Comparison of ENCODE assay signal across 8 cellular contexts in genomic region chr2:10305254-10305635, GRCh38. TPM values are rescaled to one million over a fixed set of nuclear protein-coding genes. Genes with fewer than 3 reads are reported as not detected.
DNase-seq lines count a peak whose midpoint lies in the region; ATAC-seq and TF ChIP-seq lines count a peak whose summit lies in the region.

No MANE protein-coding gene starts in this region.

- WGBS in heart right ventricle, 2 donors: 60 to 75% methylated on average over 4 of the region's 4 CpGs
- 21% methylated on average over 4 of the region's 4 CpGs for WGBS in transverse colon (ENCODE audit: low coverage in 1 of 2), 2 donors

- ATAC-seq in heart right ventricle (no peak), left cardiac atrium (no peak)
- ATAC-seq in activated CD8-positive, alpha-beta T cell treated with anti-CD3 and anti-CD28 coated beads, Interleukin-2, amount 10 ng/mL, durations not matched to agents 7 days and 5 days: peak; percentile 12

- H3K9me3 ChIP-seq in heart right ventricle (no peaks in the 10 kb centered on the region), transverse colon (no peaks in the 10 kb centered on the region)

- CTCF ChIA-PET in activated CD8-positive, alpha-beta T cell treated with anti-CD3 and anti-CD28 coated beads, Interleukin-2, amount 10 ng/mL, durations not matched to agents 7 days and 5 days (lab: Charles Lee): interaction anchor here (0.6 to 10.0 kb wide), 12 partner anchors 12 to 181 kb away, joined by 3 to 105 read pairs (median 6); partner anchors contain the start of gene ODC1

- POLR2A ChIA-PET in activated CD8-positive, alpha-beta T cell treated with anti-CD3 and anti-CD28 coated beads, Interleukin-2, amount 10 ng/mL, durations not matched to agents 7 days and 5 days (lab: Charles Lee): interaction anchor here (1.6 to 6.0 kb wide), 3 partner anchors 18 to 184 kb away, joined by 4 to 47 read pairs (median 5); no protein-coding TSS in a partner anchor

- peak overlapping the region; percentile 99 for H3K4me3 Mint-ChIP-seq in activated CD8-positive, alpha-beta T cell treated with anti-CD3 and anti-CD28 coated beads, Interleukin-2, amount 10 ng/mL, durations not matched to agents 7 days and 5 days

- peak overlapping the region; percentile 39 for H3K27ac Mint-ChIP-seq in activated CD8-positive, alpha-beta T cell treated with anti-CD3 and anti-CD28 coated beads, Interleukin-2, amount 10 ng/mL, durations not matched to agents 7 days and 5 days

- H3K4me3 ChIP-seq in heart right ventricle: peak overlapping the region in 8 of 10 donors; percentile 79 to 98 (median 85)
- peak overlapping the region in 3 of 4 donors; percentile 65 to 95 (median 87) for H3K4me3 ChIP-seq in transverse colon

- peak overlapping the region in 4 of 10 donors; percentile 85 to 90 (median 88) for H3K27ac ChIP-seq in heart right ventricle
- H3K27ac ChIP-seq in transverse colon: peak overlapping the region; percentile 82 to 95 (median 91)

- H3K27me3 Mint-ChIP-seq in activated CD8-positive, alpha-beta T cell treated with anti-CD3 and anti-CD28 coated beads, Interleukin-2, amount 10 ng/mL, durations not matched to agents 7 days and 5 days (ENCODE audit: low read depth): no peaks in the 10 kb centered on the region

- DNase-seq in heart right ventricle (no peak), left cardiac atrium (no peak), iris pigment epithelial cell (ENCODE audit: low read depth) (peak; percentile 12), transverse colon (no peak), inferior parietal cortex (ENCODE audit: extremely low spot score) (no peak), NCI-H2029 treated with DMSO at 0.1 percent for 48 hours (lab: John Stamatoyannopoulos, UW) (no peak)
- DNase-seq in activated CD8-positive, alpha-beta T cell treated with anti-CD3 and anti-CD28 coated beads, Interleukin-2, amount 10 ng/mL, durations not matched to agents 7 days and 5 days: peak; percentile 77
- no peak for DNase-seq in activated CD8-positive, alpha-beta memory T cell treated with anti-CD3 and anti-CD28 coated beads, Interleukin-2, amount 50 U/mL, for 4 hours

- H3K27me3 ChIP-seq in heart right ventricle (no peaks in the 10 kb centered on the region), transverse colon (no peaks in the 10 kb centered on the region)

- H3K4me1 ChIP-seq in heart right ventricle (peaks cover 2 to 62% (median 41%) of the 10 kb centered on the region in 9 donors), transverse colon (peaks cover 18 to 50% (median 31%) of the 10 kb centered on the region in 4 donors)

- TF ChIP-seq POLR2A in transverse colon (IDR thresholded peaks at IDR 0.05): no peak

- H3K9me3 Mint-ChIP-seq in activated CD8-positive, alpha-beta T cell treated with anti-CD3 and anti-CD28 coated beads, Interleukin-2, amount 10 ng/mL, durations not matched to agents 7 days and 5 days (ENCODE audit: insufficient read depth): no peaks in the 10 kb centered on the region

- in situ Hi-C loops in transverse colon (cut with MboI; ENCODE audit: low pct_ligation_motif_present in 1 of 4, low pct_unique_long_range_greater_than_20kb in 1 of 4, low sequenced_read_pairs in 3 of 4): no loop called here

- peaks cover 11% of the 10 kb centered on the region for H3K36me3 Mint-ChIP-seq in activated CD8-positive, alpha-beta T cell treated with anti-CD3 and anti-CD28 coated beads, Interleukin-2, amount 10 ng/mL, durations not matched to agents 7 days and 5 days (ENCODE audit: low read depth)

- TF ChIP-seq CTCF in heart right ventricle (IDR thresholded peaks at IDR 0.05) (no peak), transverse colon (IDR thresholded peaks at IDR 0.05) (no peak)

- intact Hi-C loops in heart right ventricle (cut with DNase I): loop anchor here in 5 of 10 donors (2.0 to 10.0 kb wide), 5 partner anchors 24 to 180 kb away; partner anchors contain the start of gene RRM2 (in 1 of the 5)
- intact Hi-C loops in left cardiac atrium (cut with DNase I): no loop called here
- intact Hi-C loops in transverse colon (cut with DNase I; ENCODE audit: low total_unique reads): no loop called here

- no peaks in the 10 kb centered on the region for H3K36me3 ChIP-seq in heart right ventricle
- H3K36me3 ChIP-seq in transverse colon: no peaks in the 10 kb centered on the region

- no peak for TF ChIP-seq EP300 in transverse colon (IDR thresholded peaks at IDR 0.05; ENCODE audit: low read depth)

- peaks cover 55% of the 10 kb centered on the region for H3K4me1 Mint-ChIP-seq in activated CD8-positive, alpha-beta T cell treated with anti-CD3 and anti-CD28 coated beads, Interleukin-2, amount 10 ng/mL, durations not matched to agents 7 days and 5 days (ENCODE audit: low read depth)

RNA-seq across cellular contexts. Expression of gene HPCAL1, which starts 2.5 kb away (rescaled TPM):
- total RNA-seq in heart right ventricle: 10 to 100 TPM; 15.8 to 49.2 (median 22.8) TPM
- 10 to 100 TPM; 31.8 to 46.4 TPM for polyA plus RNA-seq in heart right ventricle
- 10 to 100 TPM; 27.2 to 27.4 TPM for total RNA-seq in left cardiac atrium
- 10 to 100 TPM; 55.8 to 56.6 TPM for total RNA-seq in activated CD8-positive, alpha-beta T cell treated with anti-CD3 and anti-CD28 coated beads, Interleukin-2, amount 10 ng/mL, durations not matched to agents 7 days and 5 days
- total RNA-seq in transverse colon: 100 to 1,000 TPM in 3 of 4 donors, 10 to 100 TPM in 1; 88.9 to 221 (median 129) TPM

Comparison
In these comparisons a context has a peak if more than half of its experiments do, and no peak if none do; other contexts are left out.
1. DNase-seq: peak in activated CD8-positive, alpha-beta T cell treated with anti-CD3 and anti-CD28 coated beads, Interleukin-2, amount 10 ng/mL, durations not matched to agents 7 days and 5 days (single experiment) and iris pigment epithelial cell (single experiment); none in heart right ventricle (0 of 2), left cardiac atrium (single experiment), transverse colon (single experiment), activated CD8-positive, alpha-beta memory T cell treated with anti-CD3 and anti-CD28 coated beads, Interleukin-2, amount 50 U/mL, for 4 hours (single experiment), inferior parietal cortex (single experiment) and NCI-H2029 treated with DMSO at 0.1 percent for 48 hours (single experiment).